ENCODE assay signal across 34 cellular contexts in the genomic region with DNA sequence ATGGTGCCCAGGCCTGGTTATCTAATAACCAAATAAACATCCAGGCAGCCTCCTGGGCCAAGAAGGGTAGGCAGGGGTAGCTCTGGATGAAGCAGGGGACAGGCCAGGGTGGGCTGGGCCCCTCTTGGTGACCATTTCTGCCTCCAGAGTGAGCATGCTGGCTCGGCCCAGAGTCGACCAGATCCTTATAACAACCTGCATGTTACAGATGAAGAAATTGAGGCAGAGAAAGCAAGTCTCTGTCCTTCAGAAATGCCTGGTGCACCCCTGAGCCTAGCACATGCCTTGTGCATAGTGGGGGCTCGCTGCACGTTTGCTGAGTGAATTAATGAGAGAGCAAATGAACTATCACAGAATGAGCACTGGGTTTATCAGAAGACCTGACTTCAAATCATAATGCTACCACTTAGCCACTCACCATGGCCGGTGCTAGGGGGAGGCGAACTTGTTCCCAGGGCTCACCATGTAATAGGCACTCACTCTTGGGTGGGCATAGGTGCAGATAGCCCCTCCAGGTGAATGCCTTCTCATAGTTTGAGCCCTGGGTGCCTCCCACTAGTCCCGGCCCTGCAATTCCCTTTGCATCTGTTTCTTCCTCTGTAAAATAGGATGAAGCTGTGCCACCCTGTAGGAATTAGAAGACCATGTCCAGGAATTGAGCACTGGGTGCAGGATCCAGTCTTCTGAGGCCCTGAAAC. TPM values are rescaled to one million over a fixed set of nuclear protein-coding genes. Genes with fewer than 3 reads are reported as not detected.
"Had no signal": no experiment of that assay in that cellular context is flagged by ENCODE, and none has a peak within 500 bp of the region (broad histone marks: within the 10 kb centered on the region; RNA-seq: fewer than 3 reads in every experiment).

No MANE protein-coding gene starts in this region.

- DNase-seq: activated CD4-positive, alpha-beta memory T cell treated with anti-CD3 and anti-CD28 coated beads, Interleukin-2, amount 10 ng/mL, durations not matched to agents 7 days and 5 days; activated CD4-positive, alpha-beta T cell treated with anti-CD3 and anti-CD28 coated beads for 1 hour; activated CD4-positive, alpha-beta T cell treated with anti-CD3 and anti-CD28 coated beads for 48 hours; activated CD4-positive, CD25-positive, alpha-beta regulatory T cell; activated CD8-positive, alpha-beta memory T cell treated with anti-CD3 and anti-CD28 coated beads for 24 hours; activated CD8-positive, alpha-beta memory T cell treated with anti-CD3 and anti-CD28 coated beads, Interleukin-2, amount 10 ng/mL, durations not matched to agents 7 days and 5 days; activated CD8-positive, alpha-beta memory T cell treated with anti-CD3 and anti-CD28 coated beads, Interleukin-2, amount 50 U/mL, for 48 hours; activated effector memory CD4-positive, alpha-beta T cell treated with Interleukin-2 at 50 U/mL for 16 hours; activated naive CD4-positive, alpha-beta T cell treated with anti-CD3 and anti-CD28 coated beads, Interleukin-2, amount 50 U/mL, for 16 hours; activated naive CD8-positive, alpha-beta T cell treated with anti-CD3 and anti-CD28 coated beads for 36 hours; activated T-cell treated with anti-CD3 and anti-CD28 coated beads, Interleukin-2, amount 50 U/mL, for 48 hours; amniotic stem cell; aorta; brain microvascular endothelial cell; NCI-H1092 treated with DMSO at 0.1 percent for 48 hours; NCI-H1417; NCI-H187 treated with DMSO at 0.1 percent for 48 hours; NCI-H2081; NCI-H2171 treated with DMSO at 0.1 percent for 48 hours; NCI-H2227 treated with DMSO at 0.1 percent for 48 hours; NCI-H446 treated with DMSO at 0.1 percent for 48 hours; NCI-H524; NCI-H69; RPMI8226; SIG-M5; T-helper 1 cell; T-helper 2 cell; T1000; WERI-Rb-1 had no signal

- H3K36me3 Mint-ChIP-seq: activated CD8-positive, alpha-beta memory T cell treated with anti-CD3 and anti-CD28 coated beads, Interleukin-2, amount 10 ng/mL, durations not matched to agents 7 days and 5 days; activated naive CD8-positive, alpha-beta T cell treated with anti-CD3 and anti-CD28 coated beads for 36 hours had no signal

- ATAC-seq: activated CD8-positive, alpha-beta memory T cell treated with anti-CD3 and anti-CD28 coated beads, Interleukin-2, amount 10 ng/mL, durations not matched to agents 7 days and 5 days; K562; Panc1; Right ventricle myocardium inferior; SK-N-SH treated with all-trans-retinoic acid at 6 μM for 48 hours had no signal

- H3K27ac ChIP-seq: brain microvascular endothelial cell, WERI-Rb-1 had no signal

- H3K4me1 Mint-ChIP-seq: activated CD4-positive, alpha-beta memory T cell treated with anti-CD3 and anti-CD28 coated beads, Interleukin-2, amount 10 ng/mL, durations not matched to agents 7 days and 5 days; activated CD8-positive, alpha-beta memory T cell treated with anti-CD3 and anti-CD28 coated beads, Interleukin-2, amount 10 ng/mL, durations not matched to agents 7 days and 5 days; activated naive CD8-positive, alpha-beta T cell treated with anti-CD3 and anti-CD28 coated beads for 36 hours had no signal

- H3K27ac Mint-ChIP-seq: activated CD4-positive, alpha-beta memory T cell treated with anti-CD3 and anti-CD28 coated beads, Interleukin-2, amount 10 ng/mL, durations not matched to agents 7 days and 5 days; activated CD8-positive, alpha-beta memory T cell treated with anti-CD3 and anti-CD28 coated beads, Interleukin-2, amount 10 ng/mL, durations not matched to agents 7 days and 5 days; activated naive CD8-positive, alpha-beta T cell treated with anti-CD3 and anti-CD28 coated beads for 36 hours had no signal

- H3K4me3 ChIP-seq: K562 had no signal

- H3K36me3 ChIP-seq: brain microvascular endothelial cell, WERI-Rb-1 had no signal

- H3K4me3 Mint-ChIP-seq: activated CD4-positive, alpha-beta memory T cell treated with anti-CD3 and anti-CD28 coated beads, Interleukin-2, amount 10 ng/mL, durations not matched to agents 7 days and 5 days; activated CD8-positive, alpha-beta memory T cell treated with anti-CD3 and anti-CD28 coated beads, Interleukin-2, amount 10 ng/mL, durations not matched to agents 7 days and 5 days; activated naive CD8-positive, alpha-beta T cell treated with anti-CD3 and anti-CD28 coated beads for 36 hours had no signal

- H3K9me3 Mint-ChIP-seq: activated CD4-positive, alpha-beta memory T cell treated with anti-CD3 and anti-CD28 coated beads, Interleukin-2, amount 10 ng/mL, durations not matched to agents 7 days and 5 days; activated naive CD8-positive, alpha-beta T cell treated with anti-CD3 and anti-CD28 coated beads for 36 hours had no signal

RNA-seq across cellular contexts. Expression of a gene that starts 3.8 kb away (rescaled TPM):
- total RNA-seq: activated CD4-positive, alpha-beta memory T cell treated with anti-CD3 and anti-CD28 coated beads, Interleukin-2, amount 10 ng/mL, durations not matched to agents 7 days and 5 days; activated CD8-positive, alpha-beta memory T cell treated with anti-CD3 and anti-CD28 coated beads, Interleukin-2, amount 10 ng/mL, durations not matched to agents 7 days and 5 days; activated naive CD8-positive, alpha-beta T cell treated with anti-CD3 and anti-CD28 coated beads for 36 hours; K562; SK-MEL-5 had no signal
